14 cellular contexts compared by ENCODE assay signal in the genomic region with DNA sequence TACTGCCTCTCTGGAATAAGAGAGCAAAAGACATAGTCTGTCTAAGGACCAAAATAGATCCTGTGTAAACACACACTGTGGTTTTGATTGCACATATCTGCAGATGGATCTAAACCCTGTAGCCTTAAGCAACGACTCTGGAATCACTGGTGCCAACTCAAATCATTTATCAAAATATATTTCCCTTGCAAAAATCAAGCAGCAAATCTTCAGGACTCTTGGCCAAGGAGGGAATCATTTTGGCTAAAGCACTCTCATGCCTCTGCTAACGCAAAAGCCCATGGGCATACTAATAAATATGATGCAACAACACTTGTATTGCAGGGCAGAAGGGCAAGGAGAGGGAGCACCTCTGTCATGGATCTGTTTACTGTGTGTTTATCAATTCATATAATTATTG.
A peak's percentile ranks its signal among the peaks of the same experiment; 100 is the strongest.
DNase-seq lines count a peak whose midpoint lies in the region; ATAC-seq and TF ChIP-seq lines count a peak whose summit lies in the region.
"Had no signal": no experiment of that assay in that cellular context is flagged by ENCODE, and none has a peak within 500 bp of the region (broad histone marks: within the 10 kb centered on the region; RNA-seq: fewer than 3 reads in every experiment).

No MANE protein-coding gene starts in this region.

- H3K9me3 ChIP-seq in BLaER1 treated with 17β-estradiol and CSF1 and Interleukin-3, amounts not matched to agents 10 nM and 100 nM (replicated peaks in 1 of 11) = peaks cover 0 to 33% (median 17%) of the 10 kb centered on the region in 11 experiments; a peak in 17 of 22 replicates
- H3K9me3 ChIP-seq in psoas muscle = no peaks in the 10 kb centered on the region
- H3K9me3 ChIP-seq: neutrophil had no signal

- no peaks in the 10 kb centered on the region for H3K36me3 ChIP-seq in BLaER1 treated with 17β-estradiol and CSF1 and Interleukin-3, amounts not matched to agents 10 nM and 100 nM
- no peaks in the 10 kb centered on the region for H3K36me3 ChIP-seq in psoas muscle (ENCODE audit: insufficient read depth in 1 of 2, low read depth in 1 of 2)
- H3K36me3 ChIP-seq: neutrophil had no signal

- intact Hi-C loops in psoas muscle (cut with DNase I) = no loop called here

- no peak overlapping the region for H3K4me3 ChIP-seq in BLaER1 treated with 17β-estradiol and CSF1 and Interleukin-3, amounts not matched to agents 10 nM and 100 nM
- H3K4me3 ChIP-seq in LNCaP clone FGC (ENCODE audit: low read depth, low read length) (no peak overlapping the region), choroid plexus epithelial cell (ENCODE audit: low read depth, low read length) (no peak overlapping the region), psoas muscle (no peak overlapping the region)

- peaks cover 0 to 23% (median 14%) of the 10 kb centered on the region in 10 experiments; a peak in 12 of 20 replicates for H3K4me1 ChIP-seq in BLaER1 treated with 17β-estradiol and CSF1 and Interleukin-3, amounts not matched to agents 10 nM and 100 nM
- peaks cover 13% of the 10 kb centered on the region for H3K4me1 ChIP-seq in psoas muscle

- peak; percentile 57 to 81 (median 74) for ATAC-seq in psoas muscle

- H3K27ac ChIP-seq in BLaER1 treated with 17β-estradiol and CSF1 and Interleukin-3, amounts not matched to agents 10 nM and 100 nM = peak overlapping the region in 1 of 11 experiments; percentile 31; a peak in 2 of 22 replicates
- no peak overlapping the region for H3K27ac ChIP-seq in psoas muscle
- H3K27ac ChIP-seq: neutrophil had no signal

- peak overlapping the region in 8 of 11 experiments; percentile 2 to 34 (median 22); a peak in 10 of 22 replicates for H3K4me2 ChIP-seq in BLaER1 treated with 17β-estradiol and CSF1 and Interleukin-3, amounts not matched to agents 10 nM and 100 nM

- no peaks in the 10 kb centered on the region for H4K20me1 ChIP-seq in BLaER1 treated with 17β-estradiol and CSF1 and Interleukin-3, amounts not matched to agents 10 nM and 100 nM

- WGBS in psoas muscle, 3 donors = 12 to 27% (median 15%) methylated on average over 2 of the region's 2 CpGs

- H3K27me3 ChIP-seq in BLaER1 treated with 17β-estradiol and CSF1 and Interleukin-3, amounts not matched to agents 10 nM and 100 nM = no peaks in the 10 kb centered on the region
- no peaks in the 10 kb centered on the region for H3K27me3 ChIP-seq in psoas muscle (ENCODE audit: insufficient read depth in 3 of 3, low read length in 2 of 3)
- H3K27me3 ChIP-seq: neutrophil had no signal

- TF ChIP-seq CTCF in LNCaP clone FGC (IDR thresholded peaks at IDR 0.05; ENCODE audit: control insufficient read depth, extremely low read depth, insufficient read depth) = no peak
- no peak for TF ChIP-seq CTCF in choroid plexus epithelial cell (conservative IDR thresholded peaks at IDR 0.05; ENCODE audit: low read depth, low read length)
- TF ChIP-seq CTCF in psoas muscle (IDR thresholded peaks at IDR 0.05) = no peak

- no peak overlapping the region for H3K9ac ChIP-seq in BLaER1 treated with 17β-estradiol and CSF1 and Interleukin-3, amounts not matched to agents 10 nM and 100 nM

- DNase-seq in LNCaP clone FGC (ENCODE audit: low read depth) (peak; percentile 17), choroid plexus epithelial cell (ENCODE audit: low read depth) (peak; percentile 26), psoas muscle (no peak), NCI-H2171 (lab: John Stamatoyannopoulos, UW) (no peak), NCI-H2171 treated with DMSO at 0.1 percent for 48 hours (lab: John Stamatoyannopoulos, UW) (no peak)
- no peak for DNase-seq in activated CD4-positive, CD25-positive, alpha-beta regulatory T cell treated with anti-CD3 and anti-CD28 coated beads, Interleukin-2, amount 50 U/mL, for 72 hours
- DNase-seq: activated naive CD4-positive, alpha-beta T cell treated with Interleukin-2 at 50 U/mL for 16 hours; NCI-H1105 treated with DMSO at 0.1 percent for 48 hours; NCI-H510A treated with DMSO at 0.1 percent for 48 hours; SIG-M5; small intestine; substantia nigra had no signal

Comparison
In these comparisons a context has a peak if more than half of its experiments do, and no peak if none do; other contexts are left out.
1. DNase-seq: peak in LNCaP clone FGC (single experiment) and choroid plexus epithelial cell (single experiment); none in psoas muscle (0 of 2), NCI-H2171 (single experiment), NCI-H2171 treated with DMSO at 0.1 percent for 48 hours (single experiment) and activated CD4-positive, CD25-positive, alpha-beta regulatory T cell treated with anti-CD3 and anti-CD28 coated beads, Interleukin-2, amount 50 U/mL, for 72 hours (single experiment).